Comparison of ENCODE assay signal across 34 cellular contexts in genomic region chr1:66760506-66760905, GRCh38. TPM values are rescaled to one million over a fixed set of nuclear protein-coding genes. Genes with fewer than 3 reads are reported as not detected.
"Had no signal": no experiment of that assay in that cellular context is flagged by ENCODE, and none has a peak within 500 bp of the region (broad histone marks: within the 10 kb centered on the region; RNA-seq: fewer than 3 reads in every experiment).

No MANE protein-coding gene starts in this region.

- H3K4me3 Mint-ChIP-seq: immature natural killer cell; naive thymus-derived CD8-positive, alpha-beta T cell; nephron; neural crest cell; stimulated activated memory B cell treated with anti-CD40 and anti-IgM and Interleukin-4, amounts not matched to agents 10 μg/mL and 1 μg/mL and 100 μg/mL, for 72 hours; stimulated activated naive CD8-positive, alpha-beta T cell treated with anti-CD3 and anti-CD28 coated beads, Interleukin-15, amount 100 ng/mL, for 72 hours had no signal

- H3K27me3 Mint-ChIP-seq: stimulated activated memory B cell treated with anti-CD40 and anti-IgM and Interleukin-4, amounts not matched to agents 10 μg/mL and 1 μg/mL and 100 μg/mL, for 72 hours had no signal

- H3K79me2 ChIP-seq: parathyroid adenoma had no signal

- H3K27me3 ChIP-seq: left lung, right atrium auricular region, right lobe of liver, tibial nerve, upper lobe of left lung, vagina had no signal

- H3K4me1 ChIP-seq: left lung, lower lobe of right lung, parathyroid adenoma, right atrium auricular region, right lobe of liver, tibial nerve, upper lobe of left lung, vagina had no signal

- DNase-seq: hypothalamus; immature natural killer cell; kidney; left colon; left lung; lower lobe of right lung; naive thymus-derived CD8-positive, alpha-beta T cell; occipital lobe; right lobe of liver; stimulated activated CD4-positive, alpha-beta T cell treated with anti-CD3 and anti-CD28 coated beads, Interleukin-1b, Interleukin-23, amount 100 ng/mL, for 48 hours; stimulated activated CD4-positive, alpha-beta T cell treated with anti-CD3 and anti-CD28 coated beads, Interleukin-2, amount 100 ng/mL, for 48 hours; stimulated activated CD4-positive, alpha-beta T cell treated with anti-CD3 and anti-CD28 coated beads, Interleukin-4, amount 100 ng/mL, for 4 hours; stimulated activated CD8-positive, alpha-beta memory T cell treated with anti-CD3 and anti-CD28 coated beads, Interleukin-4, amount 100 ng/mL, for 48 hours; stimulated activated naive CD4-positive, alpha-beta T cell treated with Interleukin-2 at 50 U/mL for 16 hours; stimulated activated naive CD8-positive, alpha-beta T cell treated with anti-CD3 and anti-CD28 coated beads, Interleukin-15, amount 100 ng/mL, for 72 hours; substantia nigra; upper lobe of left lung had no signal

- H3K4me2 ChIP-seq: smooth muscle cell had no signal

- H3K9ac ChIP-seq: parathyroid adenoma had no signal

- H3K9me3 ChIP-seq: left lung, lower lobe of right lung, right atrium auricular region, right lobe of liver, tibial nerve, upper lobe of left lung, vagina had no signal

- H3K9me3 Mint-ChIP-seq: immature natural killer cell; naive thymus-derived CD8-positive, alpha-beta T cell; neural crest cell; stimulated activated memory B cell treated with anti-CD40 and anti-IgM and Interleukin-4, amounts not matched to agents 10 μg/mL and 1 μg/mL and 100 μg/mL, for 72 hours; stimulated activated naive CD8-positive, alpha-beta T cell treated with anti-CD3 and anti-CD28 coated beads, Interleukin-15, amount 100 ng/mL, for 72 hours had no signal

- H3K36me3 ChIP-seq: left lung, lower lobe of right lung, right atrium auricular region, right lobe of liver, tibial nerve, upper lobe of left lung, vagina had no signal

- ATAC-seq: left lung; lower lobe of right lung; naive thymus-derived CD8-positive, alpha-beta T cell; stimulated activated memory B cell treated with anti-CD40 and anti-IgM and Interleukin-4, amounts not matched to agents 10 μg/mL and 1 μg/mL and 100 μg/mL, for 72 hours; stimulated activated naive CD8-positive, alpha-beta T cell treated with anti-CD3 and anti-CD28 coated beads, Interleukin-15, amount 100 ng/mL, for 72 hours had no signal

- H3K27ac Mint-ChIP-seq: immature natural killer cell; nephron; stimulated activated memory B cell treated with anti-CD40 and anti-IgM and Interleukin-4, amounts not matched to agents 10 μg/mL and 1 μg/mL and 100 μg/mL, for 72 hours; stimulated activated naive CD8-positive, alpha-beta T cell treated with anti-CD3 and anti-CD28 coated beads, Interleukin-15, amount 100 ng/mL, for 72 hours had no signal

- H3K4me1 Mint-ChIP-seq: immature natural killer cell; stimulated activated naive CD8-positive, alpha-beta T cell treated with anti-CD3 and anti-CD28 coated beads, Interleukin-15, amount 100 ng/mL, for 72 hours had no signal

- H3K27ac ChIP-seq: left lung, lower lobe of right lung, parathyroid adenoma, right atrium auricular region, right lobe of liver, tibial nerve, upper lobe of left lung, vagina had no signal

- H3K4me3 ChIP-seq: left lung, lower lobe of right lung, right atrium auricular region, right lobe of liver, smooth muscle cell, tibial nerve, upper lobe of left lung, vagina had no signal

- H2AFZ ChIP-seq: parathyroid adenoma had no signal

- H3K36me3 Mint-ChIP-seq: immature natural killer cell; naive thymus-derived CD8-positive, alpha-beta T cell; stimulated activated memory B cell treated with anti-CD40 and anti-IgM and Interleukin-4, amounts not matched to agents 10 μg/mL and 1 μg/mL and 100 μg/mL, for 72 hours had no signal

RNA-seq across cellular contexts. Expression of gene DYNLT5, which starts 8.2 kb away (rescaled TPM):
- total RNA-seq: mammary epithelial cell; naive thymus-derived CD8-positive, alpha-beta T cell had no signal

RNA-seq across cellular contexts. Expression of gene INSL5, which starts 40.6 kb away (rescaled TPM):
- total RNA-seq: kidney; left lung; liver; lower lobe of right lung; mammary epithelial cell; naive thymus-derived CD8-positive, alpha-beta T cell; neural crest cell; occipital lobe; osteocyte; posterior vena cava; pulmonary artery endothelial cell; renal cortical epithelial cell; right atrium auricular region; right lobe of liver; skeletal muscle tissue; smooth muscle cell; temporal lobe; tibial nerve; upper lobe of left lung; urinary bladder; vagina had no signal
